In genomic region chr6:83976037-83976755, GRCh38 we compare ENCODE assay signal across 22 cellular contexts. TPM values are rescaled to one million over a fixed set of nuclear protein-coding genes. Genes with fewer than 3 reads are reported as not detected.
A peak's percentile ranks its signal among the peaks of the same experiment; 100 is the strongest.
DNase-seq lines count a peak whose midpoint lies in the region; ATAC-seq and TF ChIP-seq lines count a peak whose summit lies in the region.
"Had no signal": no experiment of that assay in that cellular context is flagged by ENCODE, and none has a peak within 500 bp of the region (broad histone marks: within the 10 kb centered on the region; RNA-seq: fewer than 3 reads in every experiment).

No MANE protein-coding gene starts in this region.

- DNase-seq in DMS153 (lab: John Stamatoyannopoulos, UW) (peak; percentile 24), NCI-H748 (lab: John Stamatoyannopoulos, UW; ENCODE audit: unreplicated experiment) (peak; percentile 51), hepatocyte (ENCODE audit: low spot score) (no peak), mesendoderm (peak; percentile 8), GM19240 (ENCODE audit: insufficient read length, low spot score) (no peak), H4 (ENCODE audit: low spot score) (no peak), activated gamma-delta T cell (lab: John Stamatoyannopoulos, UW) (no peak)
- DNase-seq: activated CD4-positive, alpha-beta T cell treated with anti-CD3 and anti-CD28 coated beads, Interleukin-2, amount 10 ng/mL, durations not matched to agents 24 days and 14 days; activated gamma-delta T cell treated with Interleukin-2 at 50 U/mL for 16 hours; activated T-cell treated with anti-CD3 and anti-CD28 coated beads, Interleukin-2, amount 50 U/mL, for 1 hour; CD4-positive, CD25-positive, alpha-beta regulatory T cell; dermis blood vessel endothelial cell; left cardiac atrium; naive B cell; NCI-H1694 treated with DMSO at 0.1 percent for 48 hours; NCI-H510A; Right ventricle myocardium superior; stimulated activated naive CD8-positive, alpha-beta T cell treated with anti-CD3 and anti-CD28 coated beads, Interleukin-15, amount 100 ng/mL, for 72 hours; thyroid gland had no signal

- H3K79me2 ChIP-seq in hepatocyte (no peaks in the 10 kb centered on the region), mesendoderm (ENCODE audit: control insufficient read depth, insufficient read depth, low read length) (no peaks in the 10 kb centered on the region)

- no peak for TF ChIP-seq CTCF in hepatocyte (IDR thresholded peaks at IDR 0.05; ENCODE audit: poor library complexity)

- H3K4me1 ChIP-seq in hepatocyte (ENCODE audit: insufficient read depth) (peaks cover 7% of the 10 kb centered on the region), mesendoderm (ENCODE audit: control insufficient read depth, low read depth, low read length) (peaks cover 2% of the 10 kb centered on the region)
- H3K4me1 ChIP-seq: thyroid gland had no signal

- no peak overlapping the region for H3K4ac ChIP-seq in mesendoderm (ENCODE audit: low read depth, low read length)

- H3K27me3 ChIP-seq in hepatocyte (no peaks in the 10 kb centered on the region), mesendoderm (ENCODE audit: insufficient read depth, low read length, poor library complexity) (no peaks in the 10 kb centered on the region)
- H3K27me3 ChIP-seq: thyroid gland had no signal

- H3K56ac ChIP-seq in mesendoderm (ENCODE audit: low read length): no peak overlapping the region

- ATAC-seq in GM21717 (IDR thresholded peaks at IDR 0.05; ENCODE audit: unreplicated experiment): no peak
- ATAC-seq: left cardiac atrium; stimulated activated naive CD8-positive, alpha-beta T cell treated with anti-CD3 and anti-CD28 coated beads, Interleukin-15, amount 100 ng/mL, for 72 hours had no signal

- no peak overlapping the region for H4K5ac ChIP-seq in mesendoderm (ENCODE audit: low read length)

- no peaks in the 10 kb centered on the region for H4K20me1 ChIP-seq in hepatocyte (ENCODE audit: insufficient read depth, poor library complexity, severe bottlenecking)

- H3K23ac ChIP-seq in mesendoderm (ENCODE audit: low read length): no peak overlapping the region

- no peak overlapping the region for H2BK5ac ChIP-seq in mesendoderm (ENCODE audit: low read length)

- H3K9me3 ChIP-seq in hepatocyte (ENCODE audit: low read depth): no peaks in the 10 kb centered on the region
- H3K9me3 ChIP-seq: thyroid gland had no signal

- WGBS in hepatocyte (ENCODE audit: low lambda C conversion rate, missing lambda C conversion rate): 24% methylated on average over 5 of the region's 5 CpGs
- no CpG with 5 or more reads among the region's 5 CpGs for WGBS in mesendoderm (ENCODE audit: extremely low coverage, insufficient coverage, low lambda C conversion rate)

- no peak overlapping the region for H3K18ac ChIP-seq in mesendoderm (ENCODE audit: low read length)

- no peaks in the 10 kb centered on the region for H3K79me1 ChIP-seq in mesendoderm (ENCODE audit: low read length)

- H2BK120ac ChIP-seq in mesendoderm (ENCODE audit: low read depth, low read length): no peak overlapping the region

- H3K4me2 ChIP-seq in hepatocyte (peak overlapping the region; percentile 31), mesendoderm (ENCODE audit: low read length) (no peak overlapping the region)

- H3K9me2 ChIP-seq in hepatocyte (replicated peaks; ENCODE audit: insufficient read depth): no peaks in the 10 kb centered on the region

- no peak overlapping the region for H2AK5ac ChIP-seq in mesendoderm (ENCODE audit: low read length)

- no peak overlapping the region for H2AFZ ChIP-seq in hepatocyte

- no peak overlapping the region for H4K8ac ChIP-seq in mesendoderm (ENCODE audit: low read depth, low read length)

- H3K9ac ChIP-seq in mesendoderm (ENCODE audit: low read length): no peak overlapping the region

- H3K27ac ChIP-seq in hepatocyte: peak overlapping the region; percentile 58
- H3K27ac ChIP-seq in mesendoderm (ENCODE audit: low read depth, low read length): no peak overlapping the region
- H3K27ac ChIP-seq: skin epidermis, thyroid gland had no signal

- no peaks in the 10 kb centered on the region for H3K36me3 ChIP-seq in hepatocyte (replicated peaks; ENCODE audit: insufficient read depth, low read depth)
- H3K36me3 ChIP-seq in mesendoderm (ENCODE audit: control insufficient read depth, insufficient read depth, low read length): no peaks in the 10 kb centered on the region
- H3K36me3 ChIP-seq: thyroid gland had no signal

- H3K4me3 ChIP-seq in hepatocyte (no peak overlapping the region), mesendoderm (ENCODE audit: low read length) (no peak overlapping the region)
- H3K4me3 ChIP-seq: skin epidermis, thyroid gland had no signal

- peak overlapping the region; percentile 96 for H2BK15ac ChIP-seq in mesendoderm (replicated peaks; ENCODE audit: low read depth)

RNA-seq across cellular contexts. Expression of gene MRAP2, which starts 57.4 kb away (rescaled TPM):
- total RNA-seq in hepatocyte: 0.88 and 2.5 TPM in 2 replicates
- polyA plus RNA-seq in hepatocyte: 2.2 and 3.2 TPM in 2 replicates
- 0.56 TPM for polyA plus RNA-seq in mesendoderm (2013, experiment 1 of 2)
- 0.55 TPM for polyA plus RNA-seq in mesendoderm (2013, experiment 2 of 2)
- not detected in 2 replicates for total RNA-seq in H4 (2014; rRNA removed; shearing (Covaris generic))
- total RNA-seq: activated CD4-positive, alpha-beta T cell treated with anti-CD3 and anti-CD28 coated beads, Interleukin-2, amount 10 ng/mL, durations not matched to agents 24 days and 14 days; activated CD8-positive, alpha-beta memory T cell treated with anti-CD3 and anti-CD28 coated beads for 36 hours; CD4-positive, CD25-positive, alpha-beta regulatory T cell had no signal
- polyA plus RNA-seq: CD4-positive, CD25-positive, alpha-beta regulatory T cell had no signal

Comparison
In these comparisons a context has a peak if more than half of its experiments do, and no peak if none do; other contexts are left out.
1. DNase-seq: peak in DMS153 (single experiment), NCI-H748 (single experiment) and mesendoderm (single experiment); none in hepatocyte (single experiment), GM19240 (single experiment), H4 (single experiment) and activated gamma-delta T cell (single experiment).